In the genomic region with DNA sequence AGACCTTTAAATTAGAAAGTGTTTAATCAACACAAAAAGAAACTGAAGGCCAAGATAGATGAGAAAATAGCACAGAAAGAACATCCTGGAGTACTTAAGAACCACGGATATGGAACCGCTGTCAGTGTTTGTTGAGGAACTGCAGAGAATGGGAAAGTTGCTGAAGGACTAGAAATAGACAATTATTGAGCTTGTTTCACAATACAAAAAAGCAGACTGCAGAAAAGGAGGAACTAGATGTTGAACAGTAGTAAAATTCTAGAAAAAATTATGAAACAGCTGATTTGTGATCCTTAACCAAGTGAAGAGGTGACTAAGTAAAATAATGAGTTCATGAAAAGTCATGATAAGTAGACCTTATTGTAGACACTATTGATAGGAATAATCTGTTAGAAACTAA, we compare ENCODE assay signal across 1 cellular context.
TF ChIP-seq lines count a peak whose summit lies in the region.

No MANE protein-coding gene starts in this region.

TF ChIP-seq in WTC11, 78 proteins besides CTCF, POLR2A, EP300 and RAD21 (continued from another document):
- TF ChIP-seq, protein P1, sequence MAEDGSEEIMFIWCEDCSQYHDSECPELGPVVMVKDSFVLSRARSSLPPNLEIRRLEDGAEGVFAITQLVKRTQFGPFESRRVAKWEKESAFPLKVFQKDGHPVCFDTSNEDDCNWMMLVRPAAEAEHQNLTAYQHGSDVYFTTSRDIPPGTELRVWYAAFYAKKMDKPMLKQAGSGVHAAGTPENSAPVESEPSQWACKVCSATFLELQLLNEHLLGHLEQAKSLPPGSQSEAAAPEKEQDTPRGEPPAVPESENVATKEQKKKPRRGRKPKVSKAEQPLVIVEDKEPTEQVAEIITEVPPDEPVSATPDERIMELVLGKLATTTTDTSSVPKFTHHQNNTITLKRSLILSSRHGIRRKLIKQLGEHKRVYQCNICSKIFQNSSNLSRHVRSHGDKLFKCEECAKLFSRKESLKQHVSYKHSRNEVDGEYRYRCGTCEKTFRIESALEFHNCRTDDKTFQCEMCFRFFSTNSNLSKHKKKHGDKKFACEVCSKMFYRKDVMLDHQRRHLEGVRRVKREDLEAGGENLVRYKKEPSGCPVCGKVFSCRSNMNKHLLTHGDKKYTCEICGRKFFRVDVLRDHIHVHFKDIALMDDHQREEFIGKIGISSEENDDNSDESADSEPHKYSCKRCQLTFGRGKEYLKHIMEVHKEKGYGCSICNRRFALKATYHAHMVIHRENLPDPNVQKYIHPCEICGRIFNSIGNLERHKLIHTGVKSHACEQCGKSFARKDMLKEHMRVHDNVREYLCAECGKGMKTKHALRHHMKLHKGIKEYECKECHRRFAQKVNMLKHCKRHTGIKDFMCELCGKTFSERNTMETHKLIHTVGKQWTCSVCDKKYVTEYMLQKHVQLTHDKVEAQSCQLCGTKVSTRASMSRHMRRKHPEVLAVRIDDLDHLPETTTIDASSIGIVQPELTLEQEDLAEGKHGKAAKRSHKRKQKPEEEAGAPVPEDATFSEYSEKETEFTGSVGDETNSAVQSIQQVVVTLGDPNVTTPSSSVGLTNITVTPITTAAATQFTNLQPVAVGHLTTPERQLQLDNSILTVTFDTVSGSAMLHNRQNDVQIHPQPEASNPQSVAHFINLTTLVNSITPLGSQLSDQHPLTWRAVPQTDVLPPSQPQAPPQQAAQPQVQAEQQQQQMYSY (CRISPR knock-in tag; IDR thresholded peaks at IDR 0.05), result no peak
- TF ChIP-seq ZNF671 (CRISPR knock-in tag; IDR thresholded peaks at IDR 0.05) (no peak), HMGA2 (CRISPR knock-in tag; IDR thresholded peaks at IDR 0.05) (no peak), MXD4 (CRISPR knock-in tag; IDR thresholded peaks at IDR 0.05; ENCODE audit: borderline replicate concordance) (no peak), NFYB (CRISPR knock-in tag; conservative IDR thresholded peaks at IDR 0.05; ENCODE audit: low read depth) (no peak), ATF3 (CRISPR knock-in tag; conservative IDR thresholded peaks at IDR 0.05) (no peak), ZMAT4 (CRISPR knock-in tag; IDR thresholded peaks at IDR 0.05) (no peak)
TF ChIP-seq in WTC11: peak in this region for 0.
